Comparison of ENCODE assay signal across 1 cellular context in genomic region chr7:151211155-151211772, GRCh38.
TF ChIP-seq lines count a peak whose summit lies in the region.

No MANE protein-coding gene starts in this region.

TF ChIP-seq in HepG2, 621 proteins besides CTCF, POLR2A, EP300 and RAD21:
- TF ChIP-seq ZNF790 (CRISPR knock-in tag; IDR thresholded peaks at IDR 0.05; ENCODE audit: borderline replicate concordance), result no peak
- TF ChIP-seq MAFF (IDR thresholded peaks at IDR 0.05; ENCODE audit: low read depth, low read length), result peak; percentile 96
- TF ChIP-seq MAFK (conservative IDR thresholded peaks at IDR 0.05 in 1 of 2, IDR thresholded peaks at IDR 0.05 in 1 of 2; ENCODE audit: low read length in 2 of 2), result peak; percentile 92 to 97
TF ChIP-seq in HepG2: peak in this region for 2.
